In the genomic region with DNA sequence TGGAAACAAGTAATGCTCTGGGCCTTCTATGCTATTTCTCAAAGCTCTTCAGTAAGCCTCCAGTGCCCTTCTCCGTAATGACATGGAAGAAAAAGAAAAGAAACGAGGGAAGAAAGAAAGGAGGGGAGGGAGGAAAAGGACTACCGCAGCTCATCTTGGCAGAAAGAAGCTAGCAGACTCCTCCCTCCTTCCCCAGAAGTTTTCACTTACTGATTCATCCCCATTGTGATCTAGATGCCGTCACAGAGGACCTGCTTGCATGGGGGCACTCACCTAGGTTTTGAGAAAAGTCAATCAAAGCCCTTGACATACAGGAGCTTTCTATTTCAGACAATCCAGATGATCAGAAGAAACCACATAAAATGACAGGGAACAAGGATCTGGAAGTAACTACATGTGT, we compare ENCODE assay signal across 21 cellular contexts.
"Had no signal": no experiment of that assay in that cellular context is flagged by ENCODE, and none has a peak within 500 bp of the region (broad histone marks: within the 10 kb centered on the region; RNA-seq: fewer than 3 reads in every experiment).

No MANE protein-coding gene starts in this region.

- H3K9me3 ChIP-seq: colonic mucosa, esophagus squamous epithelium, mucosa of descending colon, ovary, suprapubic skin, thyroid gland had no signal

- FAIRE-seq: urothelium cell line had no signal

- H3K4me3 ChIP-seq: colonic mucosa, esophagus squamous epithelium, hepatocyte, mucosa of descending colon, ovary, smooth muscle cell, suprapubic skin, thyroid gland had no signal

- H3K4me3 Mint-ChIP-seq: naive thymus-derived CD8-positive, alpha-beta T cell; stimulated activated effector memory CD8-positive, alpha-beta T cell treated with anti-CD3 and anti-CD28 coated beads, Interleukin-12 subunit alpha, Interleukin-12 subunit beta, amount 100 ng/mL, for 72 hours; type B pancreatic cell had no signal

- H3K4me2 ChIP-seq: hepatocyte, smooth muscle cell had no signal

- H3K4me1 ChIP-seq: colonic mucosa, esophagus squamous epithelium, foreskin keratinocyte, thyroid gland had no signal

- H3K79me2 ChIP-seq: hepatocyte had no signal

- H2AFZ ChIP-seq: hepatocyte had no signal

- H3K27ac ChIP-seq: colonic mucosa, esophagus squamous epithelium, foreskin keratinocyte, hepatocyte, ovary, suprapubic skin, thyroid gland had no signal

- H3K27ac Mint-ChIP-seq: naive thymus-derived CD8-positive, alpha-beta T cell; progenitor cell of endocrine pancreas; stimulated activated effector memory CD8-positive, alpha-beta T cell treated with anti-CD3 and anti-CD28 coated beads, Interleukin-12 subunit alpha, Interleukin-12 subunit beta, amount 100 ng/mL, for 72 hours; type B pancreatic cell had no signal

- H3K27me3 ChIP-seq: colonic mucosa, ovary, thyroid gland had no signal

- DNase-seq: cerebellar nuclear complex; colonic mucosa; dermis blood vessel endothelial cell; esophagus squamous epithelium; foreskin keratinocyte; head of caudate nucleus; mammary epithelial cell; mucosa of descending colon; naive thymus-derived CD8-positive, alpha-beta T cell; ovary; stimulated activated CD4-positive, alpha-beta T cell treated with anti-CD3 and anti-CD28 coated beads, Interleukin-2, amount 100 ng/mL, for 48 hours; stimulated activated CD8-positive, alpha-beta memory T cell treated with anti-CD3 and anti-CD28 coated beads, Interleukin-4, amount 100 ng/mL, for 48 hours; stimulated activated naive CD8-positive, alpha-beta T cell treated with anti-CD3 and anti-CD28 coated beads, Interleukin-15, Interleukin-2, amounts not matched to agents 100 U/mL and 50 U/mL, for 24 hours; thyroid gland had no signal

- H3K36me3 ChIP-seq: colonic mucosa, esophagus squamous epithelium, ovary, suprapubic skin, thyroid gland had no signal

- H3K4me1 Mint-ChIP-seq: naive thymus-derived CD8-positive, alpha-beta T cell; stimulated activated effector memory CD8-positive, alpha-beta T cell treated with anti-CD3 and anti-CD28 coated beads, Interleukin-12 subunit alpha, Interleukin-12 subunit beta, amount 100 ng/mL, for 72 hours had no signal

- H3K36me3 Mint-ChIP-seq: naive thymus-derived CD8-positive, alpha-beta T cell; stimulated activated effector memory CD8-positive, alpha-beta T cell treated with anti-CD3 and anti-CD28 coated beads, Interleukin-12 subunit alpha, Interleukin-12 subunit beta, amount 100 ng/mL, for 72 hours; type B pancreatic cell had no signal

- H3K9me3 Mint-ChIP-seq: naive thymus-derived CD8-positive, alpha-beta T cell; stimulated activated effector memory CD8-positive, alpha-beta T cell treated with anti-CD3 and anti-CD28 coated beads, Interleukin-12 subunit alpha, Interleukin-12 subunit beta, amount 100 ng/mL, for 72 hours; type B pancreatic cell had no signal
